ENCODE assay signal across 8 cellular contexts in genomic region chr4:125313989-125314602, GRCh38. TPM values are rescaled to one million over a fixed set of nuclear protein-coding genes. Genes with fewer than 3 reads are reported as not detected.
A peak's percentile ranks its signal among the peaks of the same experiment; 100 is the strongest.
DNase-seq lines count a peak whose midpoint lies in the region; ATAC-seq and TF ChIP-seq lines count a peak whose summit lies in the region.

No MANE protein-coding gene starts in this region.

- no peak overlapping the region for H3K14ac ChIP-seq in IMR-90 (replicated peaks; ENCODE audit: low read depth, low read length)

- H2AFZ ChIP-seq in IMR-90 (replicated peaks; ENCODE audit: low read length, poor library complexity): peak overlapping the region; percentile 97

- in situ Hi-C loops in IMR-90 (cut with MboI; ENCODE audit: low sequenced_read_pairs): loop anchor here (5.0 to 25.0 kb wide), 4 partner anchors 428 to 1293 kb away; no protein-coding TSS in a partner anchor

- H2BK120ac ChIP-seq in IMR-90 (ENCODE audit: low read depth, low read length): peak overlapping the region; percentile 73

- H3K23ac ChIP-seq in IMR-90 (ENCODE audit: low read depth, low read length): peak overlapping the region; percentile 7; the same call in 1 of the 2 replicates

- H3K27me3 ChIP-seq in IMR-90 (ENCODE audit: control insufficient read depth, insufficient read depth, low read length): no peaks in the 10 kb centered on the region

- peak overlapping the region; percentile 39; the same call in 1 of the 2 replicates for H3K56ac ChIP-seq in IMR-90 (ENCODE audit: extremely low read depth, insufficient read depth, low read length)

- H4K20me1 ChIP-seq in IMR-90 (ENCODE audit: insufficient read depth, low read length): peaks cover 6% of the 10 kb centered on the region; the same call in 1 of the 2 replicates

- ATAC-seq in IMR-90 (ENCODE audit: low read depth): no peak
- no peak for ATAC-seq in natural killer cell
- no peak for ATAC-seq in GM19023 (IDR thresholded peaks at IDR 0.05; ENCODE audit: unreplicated experiment)
- no peak for ATAC-seq in omental fat pad (ENCODE audit: low FRiP score)

- peaks cover 8% of the 10 kb centered on the region for H3K36me3 ChIP-seq in IMR-90 (ENCODE audit: control insufficient read depth, insufficient read depth, low read length)

- CTCF ChIA-PET in IMR-90 (lab: Yijun Ruan, JAX): interaction anchor here (0.8 to 2.6 kb wide), 3 partner anchors 421 to 450 kb away, joined by 3 to 9 read pairs (median 6); no protein-coding TSS in a partner anchor

- dilution Hi-C loops in IMR-90 (cut with HindIII; ENCODE audit: low sequenced_read_pairs, unreplicated experiment): no loop called here

- peak overlapping the region; percentile 85 for H3K27ac ChIP-seq in IMR-90 (ENCODE audit: insufficient read depth, low read length)

- TF ChIP-seq POLR2A in IMR-90 (IDR thresholded peaks at IDR 0.05; ENCODE audit: low read depth, low read length): no peak

- H3K18ac ChIP-seq in IMR-90 (ENCODE audit: low read depth, low read length): peak overlapping the region; percentile 52

- POLR2A ChIA-PET in IMR-90 (lab: Charles Lee; ENCODE audit: unreplicated experiment): no interaction called here

- no TSS peak for BruUV-seq in IMR-90 (replicated peaks; lab: Mats Ljungman, UMichigan)

- H3K4me2 ChIP-seq in IMR-90 (ENCODE audit: low read depth, low read length): peak overlapping the region; percentile 70

- H3K9me1 ChIP-seq in IMR-90 (ENCODE audit: insufficient read depth, low read length): peaks cover 15% of the 10 kb centered on the region

- H3K4me1 ChIP-seq in IMR-90 (ENCODE audit: control insufficient read depth, insufficient read depth, low read length): peaks cover 11% of the 10 kb centered on the region

- H4K5ac ChIP-seq in IMR-90 (ENCODE audit: low read depth, low read length): peak overlapping the region; percentile 83

- TF ChIP-seq CTCF in AG10803 (conservative IDR thresholded peaks at IDR 0.05; ENCODE audit: low read length) (no peak), IMR-90 (conservative IDR thresholded peaks at IDR 0.05; ENCODE audit: low read depth, low read length) (no peak), choroid plexus epithelial cell (conservative IDR thresholded peaks at IDR 0.05; ENCODE audit: low read depth, low read length) (no peak), natural killer cell (IDR thresholded peaks at IDR 0.05) (no peak), omental fat pad (IDR thresholded peaks at IDR 0.05) (no peak)

- peak overlapping the region; percentile 96 for H3K4me3 Mint-ChIP-seq in natural killer cell

- no peak for TF ChIP-seq RAD21 in IMR-90 (IDR thresholded peaks at IDR 0.05; ENCODE audit: low read length)

- H3K27ac Mint-ChIP-seq in natural killer cell: peak overlapping the region; percentile 78 to 92

- H3K4me1 Mint-ChIP-seq in natural killer cell: peaks cover 39 to 51% of the 10 kb centered on the region in 2 donors

- peak overlapping the region; percentile 42 for H2BK5ac ChIP-seq in IMR-90 (ENCODE audit: low read depth, low read length, poor library complexity, severe bottlenecking)

- 0 out of 2 replicates have a peak overlapping the region, but pooled peaks have one; percentile 1 for H2AK5ac ChIP-seq in IMR-90 (ENCODE audit: low read depth, low read length)

- peak overlapping the region; percentile 80 for H2BK20ac ChIP-seq in IMR-90 (ENCODE audit: low read depth, low read length)

- H2AK9ac ChIP-seq in IMR-90 (replicated peaks; ENCODE audit: low read depth, low read length, poor library complexity): peak overlapping the region; percentile 60

- H2BK15ac ChIP-seq in IMR-90 (ENCODE audit: low read depth, low read length): peak overlapping the region; percentile 36; the same call in 1 of the 3 replicates

- 0% methylated on average over 1 of the region's 6 CpGs; no CpG with 5 or more reads in 1 of the 2 experiments for WGBS in IMR-90 (ENCODE audit: extremely low coverage in 2 of 2, insufficient read length in 1 of 2), 2 experiments

- H3K4me3 ChIP-seq in AG10803 (ENCODE audit: low read length) (peak overlapping the region; percentile 94), IMR-90 (ENCODE audit: insufficient read depth, low read depth, low read length) (peak overlapping the region; percentile 57), choroid plexus epithelial cell (ENCODE audit: low read depth, low read length) (peak overlapping the region; percentile 50)

- no peaks in the 10 kb centered on the region for H3K36me3 Mint-ChIP-seq in natural killer cell

- intact Hi-C loops in IMR-90 (cut with micrococcal nuclease): loop anchor here (1.0 to 10.0 kb wide), 8 partner anchors 311 to 1290 kb away; no protein-coding TSS in a partner anchor
- intact Hi-C loops in natural killer cell (cut with micrococcal nuclease): loop anchor here (1.0 to 10.0 kb wide), 2 partner anchors 151 to 428 kb away; no protein-coding TSS in a partner anchor

- peaks cover 18 to 38% of the 10 kb centered on the region in 2 experiments for H3K79me1 ChIP-seq in IMR-90 (ENCODE audit: low read depth in 1 of 2, low read length in 2 of 2)

- peaks cover 14 to 17% of the 10 kb centered on the region in 2 donors for H3K27me3 Mint-ChIP-seq in natural killer cell (ENCODE audit: low read depth in 2 of 2)

- peak overlapping the region; percentile 65 for H3K4ac ChIP-seq in IMR-90 (ENCODE audit: low read depth, low read length)

- H3K9me3 Mint-ChIP-seq in natural killer cell: no peaks in the 10 kb centered on the region

- DNase-seq in AG10803 (ENCODE audit: low read depth) (no peak), IMR-90 (peak; percentile 8), choroid plexus epithelial cell (ENCODE audit: low read depth) (no peak), natural killer cell (no peak), omental fat pad (ENCODE audit: low spot score) (no peak), NCI-H146 treated with DMSO at 0.1 percent for 48 hours (lab: John Stamatoyannopoulos, UW; ENCODE audit: unreplicated experiment) (no peak), NOMO-1 (lab: John Stamatoyannopoulos, UW; ENCODE audit: unreplicated experiment in 2 of 2) (no peak)

- H3K9ac ChIP-seq in IMR-90 (ENCODE audit: low read depth, low read length): peak overlapping the region; percentile 36; the same call in 1 of the 2 replicates

- peaks cover 4% of the 10 kb centered on the region; the same call in 1 of the 2 replicates for H3K9me3 ChIP-seq in IMR-90 (ENCODE audit: control insufficient read depth, insufficient read depth, low read length)

- peak overlapping the region in 1 of 2 experiments; percentile 71; a peak in 3 of 4 replicates for H4K8ac ChIP-seq in IMR-90 (ENCODE audit: low read depth in 2 of 2, low read length in 2 of 2)

- peak overlapping the region; percentile 80 for H4K91ac ChIP-seq in IMR-90 (ENCODE audit: insufficient read depth, low read depth, low read length)

TF ChIP-seq in IMR-90, 13 proteins besides CTCF, POLR2A, EP300 and RAD21:
- TF ChIP-seq RCOR1 (IDR thresholded peaks at IDR 0.05; ENCODE audit: insufficient replicate concordance, low read length): no peak

RNA-seq across cellular contexts. Expression of gene FAT4, which starts 0.7 kb away (rescaled TPM):
- total RNA-seq in IMR-90 (2012; rRNA removed) (35.6 and 37.5 TPM in 2 replicates), natural killer cell (1 to 10 TPM; 4.5 to 8.0 (median 5.1) TPM), omental fat pad (10 to 100 TPM; 10.2 to 44.8 (median 15.6) TPM)
- polyA plus RNA-seq in IMR-90 (2012; rRNA removed): 6.8 and 7.2 TPM in 2 replicates
- 2.6 and 3.1 TPM in 2 replicates for polyA plus RNA-seq in IMR-90 (2012; cell fraction: cytosol; rRNA removed)
- polyA plus RNA-seq in IMR-90 (2012; cell fraction: nucleus; rRNA removed; ENCODE audit: low replicate concordance): 3.5 and 10.2 TPM in 2 replicates
